ENCODE assay signal across 8 cellular contexts in the genomic region with DNA sequence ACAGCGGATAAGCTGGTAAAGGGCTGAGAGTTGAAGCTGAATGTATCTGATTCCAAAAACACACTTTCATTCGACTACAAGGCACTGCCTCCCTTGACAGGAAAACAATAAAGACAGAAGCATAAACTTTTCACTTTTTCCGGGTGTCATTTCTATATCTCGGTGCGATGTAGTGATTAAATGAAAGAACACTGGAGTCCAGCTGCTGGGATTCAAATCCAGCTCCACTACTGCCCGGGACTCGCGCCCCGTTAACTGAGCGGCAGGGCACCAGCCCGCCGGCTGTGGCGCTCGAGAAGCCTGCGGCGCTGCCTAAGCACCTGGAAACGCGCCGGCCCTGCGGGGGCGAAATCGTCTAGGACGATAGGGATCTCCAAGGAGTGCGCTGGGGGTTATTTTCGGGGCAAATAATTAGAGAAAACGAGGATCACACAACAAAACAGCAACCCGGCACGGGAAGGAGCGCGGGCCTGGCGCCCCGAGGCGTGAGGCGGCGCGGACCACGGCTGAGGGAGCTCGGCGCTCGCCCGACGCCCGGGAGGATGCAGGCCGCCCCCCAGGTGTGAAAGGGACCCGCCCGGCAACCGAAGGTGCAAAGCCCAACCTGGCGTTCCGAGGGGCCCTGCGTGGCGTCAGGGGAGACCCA. TPM values are rescaled to one million over a fixed set of nuclear protein-coding genes. Genes with fewer than 3 reads are reported as not detected.
A peak's percentile ranks its signal among the peaks of the same experiment; 100 is the strongest.
DNase-seq lines count a peak whose midpoint lies in the region; ATAC-seq and TF ChIP-seq lines count a peak whose summit lies in the region.

No MANE protein-coding gene starts in this region.

- intact Hi-C loops in activated B cell treated with CpG ODN at 0.5 μM for 24 hours (cut with micrococcal nuclease) = loop anchor here (1.0 to 5.0 kb wide), 7 partner anchors 9 to 469 kb away; partner anchors contain the start of genes FGFR4, NSD1, PRELID1 and RAB24

- peaks cover 36% of the 10 kb centered on the region for H3K4me1 Mint-ChIP-seq in activated B cell treated with CpG ODN at 0.5 μM for 24 hours

- H3K27ac Mint-ChIP-seq in activated B cell treated with CpG ODN at 0.5 μM for 24 hours = peak overlapping the region; percentile 95

- H3K36me3 Mint-ChIP-seq in activated B cell treated with CpG ODN at 0.5 μM for 24 hours (ENCODE audit: low read depth) = peaks cover 13% of the 10 kb centered on the region

- peak overlapping the region; percentile 93 for H3K4me3 Mint-ChIP-seq in activated B cell treated with CpG ODN at 0.5 μM for 24 hours

- peaks cover 3% of the 10 kb centered on the region for H3K9me3 Mint-ChIP-seq in activated B cell treated with CpG ODN at 0.5 μM for 24 hours

- POLR2A ChIA-PET in activated B cell treated with CpG ODN at 0.5 μM for 24 hours (lab: Charles Lee) = interaction anchor here (0.5 to 4.0 kb wide), 12 partner anchors 10 to 682 kb away, joined by 3 to 30 read pairs (median 4); partner anchors contain the start of genes NSD1, TSPAN17 and ZNF346

- DNase-seq in NCI-H1417 treated with DMSO at 0.1 percent for 48 hours (lab: John Stamatoyannopoulos, UW) = peak; percentile 5
- no peak for DNase-seq in activated B cell treated with CpG ODN at 0.5 μM for 24 hours
- peak; percentile 60 for DNase-seq in central memory CD4-positive, alpha-beta T cell
- peak; percentile 58 for DNase-seq in kidney glomerular epithelial cell (lab: John Stamatoyannopoulos, UW)
- peak; percentile 36 to 54 for DNase-seq in stimulated activated CD4-positive, alpha-beta T cell treated with anti-CD3 and anti-CD28 coated beads, Interleukin-15, amount 100 ng/mL, for 1 hour (ENCODE audit: low read depth in 1 of 2, low spot score in 1 of 2)
- no peak for DNase-seq in GM19240 (ENCODE audit: insufficient read length, low spot score)

- H3K27me3 Mint-ChIP-seq in activated B cell treated with CpG ODN at 0.5 μM for 24 hours = no peaks in the 10 kb centered on the region

- TF ChIP-seq CTCF in GM12875 (IDR thresholded peaks at IDR 0.05; ENCODE audit: borderline replicate concordance, insufficient read depth, low read depth, low read length) = peak; percentile 64
- TF ChIP-seq CTCF in activated B cell treated with CpG ODN at 0.5 μM for 24 hours (IDR thresholded peaks at IDR 0.05) = no peak

- ATAC-seq in HG02610 (IDR thresholded peaks at IDR 0.05; ENCODE audit: unreplicated experiment) (peak; percentile 57), activated B cell treated with CpG ODN at 0.5 μM for 24 hours (ENCODE audit: low read depth) (peak; percentile 32)

- CTCF ChIA-PET in activated B cell treated with CpG ODN at 0.5 μM for 24 hours (lab: Charles Lee) = interaction anchor here (0.5 to 1.8 kb wide), 4 partner anchors 13 to 142 kb away, joined by 3 to 6 read pairs (median 4); partner anchors contain the start of gene ZNF346

- H3K4me3 ChIP-seq in GM12875 (ENCODE audit: low read depth, low read length) = peak overlapping the region; percentile 99

RNA-seq across cellular contexts. Expression of gene UIMC1, which starts 0.8 kb away (rescaled TPM):
- total RNA-seq in activated B cell treated with CpG ODN at 0.5 μM for 24 hours = 72.5 and 75.8 TPM in 2 replicates

RNA-seq across cellular contexts. Expression of gene ZNF346, which starts 16.8 kb away (rescaled TPM):
- 28.0 and 31.4 TPM in 2 replicates for total RNA-seq in activated B cell treated with CpG ODN at 0.5 μM for 24 hours

Comparison
In these comparisons a context has a peak if more than half of its experiments do, and no peak if none do; other contexts are left out.
1. DNase-seq: peak in NCI-H1417 treated with DMSO at 0.1 percent for 48 hours (single experiment), central memory CD4-positive, alpha-beta T cell (single experiment), kidney glomerular epithelial cell (single experiment) and stimulated activated CD4-positive, alpha-beta T cell treated with anti-CD3 and anti-CD28 coated beads, Interleukin-15, amount 100 ng/mL, for 1 hour (2 of 2); none in activated B cell treated with CpG ODN at 0.5 μM for 24 hours (single experiment) and GM19240 (single experiment).